ENCODE assay signal across 11 cellular contexts in genomic region chr19:3362217-3362907, GRCh38. TPM values are rescaled to one million over a fixed set of nuclear protein-coding genes. Genes with fewer than 3 reads are reported as not detected.
DNase-seq lines count a peak whose midpoint lies in the region; ATAC-seq, FAIRE-seq and TF ChIP-seq lines count a peak whose summit lies in the region.
"Had no signal": no experiment of that assay in that cellular context is flagged by ENCODE, and none has a peak within 500 bp of the region (broad histone marks: within the 10 kb centered on the region; RNA-seq: fewer than 3 reads in every experiment).

No MANE protein-coding gene starts in this region.

- H3K9ac ChIP-seq in mammary epithelial cell (ENCODE audit: insufficient read depth, low read length) (no peak overlapping the region), K562 (ENCODE audit: insufficient read depth in 1 of 2, low read depth in 2 of 2, low read length in 2 of 2) (peak overlapping the region; percentile 48 to 87; a peak in 3 of 4 replicates)

- CTCF ChIA-PET in MCF 10A (lab: Yijun Ruan, JAX) (interaction anchor here (0.6 kb wide), 2 partner anchors 24 to 511 kb away, joined by 3 read pairs; no protein-coding TSS in a partner anchor), mammary epithelial cell (lab: Charles Lee; ENCODE audit: low non-redundant PET) (no interaction called here), K562 (lab: Yijun Ruan, JAX; ENCODE audit: low intra/inter-chr PET ratio) (no interaction called here)

- H2AFZ ChIP-seq in mammary epithelial cell (ENCODE audit: low read depth, low read length) = no peak overlapping the region
- no peak overlapping the region for H2AFZ ChIP-seq in K562 (ENCODE audit: low read depth, low read length)

- intact Hi-C loops in MCF 10A (cut with micrococcal nuclease) (no loop called here), mammary epithelial cell (cut with micrococcal nuclease) (no loop called here), K562 (cut with micrococcal nuclease) (no loop called here)

- ATAC-seq in K562 (no peak), naive B cell (ENCODE audit: low read depth in 2 of 2) (no peak), HG02642 (IDR thresholded peaks at IDR 0.05; ENCODE audit: poor library complexity, unreplicated experiment) (no peak), GM21737 (IDR thresholded peaks at IDR 0.05; ENCODE audit: unreplicated experiment) (no peak), GM21576 (IDR thresholded peaks at IDR 0.05; ENCODE audit: unreplicated experiment) (no peak)

- H3K4me1 Mint-ChIP-seq in MCF 10A (ENCODE audit: insufficient read depth, unreplicated experiment) (peaks cover 42% of the 10 kb centered on the region), naive B cell (peaks cover 32 to 46% (median 40%) of the 10 kb centered on the region in 3 donors), type B pancreatic cell (ENCODE audit: unreplicated experiment) (peaks cover 10% of the 10 kb centered on the region)

- BruUV-seq in MCF 10A (replicated peaks; lab: Mats Ljungman, UMichigan) = no TSS peak
- no TSS peak for BruUV-seq in mammary epithelial cell (replicated peaks; lab: Mats Ljungman, UMichigan)
- BruUV-seq in K562 (replicated peaks; lab: Mats Ljungman, UMichigan) = TSS peak; percentile 54

- dilution Hi-C loops in mammary epithelial cell (cut with HindIII; ENCODE audit: low sequenced_read_pairs) = no loop called here

- H3K27ac Mint-ChIP-seq in MCF 10A (ENCODE audit: low read depth, unreplicated experiment) = peak overlapping the region; percentile 9
- H3K27ac Mint-ChIP-seq in naive B cell = peak overlapping the region in 3 of 6 donors; percentile 26 to 66 (median 60)
- peak overlapping the region; percentile 35 for H3K27ac Mint-ChIP-seq in type B pancreatic cell

- 71% methylated on average over 8 of the region's 9 CpGs for WGBS in mammary epithelial cell (ENCODE audit: low coverage, missing lambda C conversion rate)
- WGBS in K562 (ENCODE audit: insufficient coverage, low coverage, missing lambda C conversion rate) = 34% methylated on average over 8 of the region's 9 CpGs

- no peak for TF ChIP-seq RAD21 in K562 (CRISPR knock-in tag; conservative IDR thresholded peaks at IDR 0.05 in 1 of 2, IDR thresholded peaks at IDR 0.05 in 1 of 2)

- H3K4me3 ChIP-seq in mammary epithelial cell (replicated peaks in 1 of 3; ENCODE audit: insufficient read depth in 1 of 3, low read depth in 2 of 3, low read length in 3 of 3) = no peak overlapping the region
- H3K4me3 ChIP-seq in K562 = peak overlapping the region; percentile 73; the same call in 1 of the 2 replicates

- H3K36me3 ChIP-seq in mammary epithelial cell (ENCODE audit: insufficient read depth, low read length) (no peaks in the 10 kb centered on the region), K562 (ENCODE audit: control insufficient read depth, insufficient read depth, low read length) (peaks cover 21% of the 10 kb centered on the region; the same call in 2 of the 3 replicates)
- H3K36me3 ChIP-seq: BE2C, WERI-Rb-1 had no signal

- H3K79me2 ChIP-seq in mammary epithelial cell (ENCODE audit: insufficient read depth, low read length) = peaks cover 29% of the 10 kb centered on the region
- peaks cover 78% of the 10 kb centered on the region for H3K79me2 ChIP-seq in K562 (ENCODE audit: control insufficient read depth, insufficient read depth, low read length)

- no peaks in the 10 kb centered on the region for H3K9me1 ChIP-seq in K562 (ENCODE audit: control insufficient read depth, insufficient read depth, low read length)

- TF ChIP-seq CTCF in MCF 10A (IDR thresholded peaks at IDR 0.05; ENCODE audit: unreplicated experiment) (no peak), mammary epithelial cell (conservative IDR thresholded peaks at IDR 0.05 in 1 of 2, IDR thresholded peaks at IDR 0.05 in 1 of 2; ENCODE audit: extremely low read depth in 1 of 2, insufficient read depth in 1 of 2, low read depth in 1 of 2, low read length in 2 of 2) (no peak), K562 (IDR thresholded peaks at IDR 0.05 in 2 of 3, conservative IDR thresholded peaks at IDR 0.05 in 1 of 3; ENCODE audit: insufficient read depth in 2 of 3, low read depth in 1 of 3, low read length in 3 of 3) (no peak), type B pancreatic cell (conservative IDR thresholded peaks at IDR 0.05) (no peak)

- no peak for DNase-seq in MCF 10A (ENCODE audit: unreplicated experiment)
- no peak for DNase-seq in mammary epithelial cell
- DNase-seq in K562 (ENCODE audit: extremely low read depth in 1 of 4, low spot score in 3 of 4) = no peak
- DNase-seq in naive B cell = no peak
- no peak for DNase-seq in type B pancreatic cell (ENCODE audit: extremely low spot score, unreplicated experiment)
- DNase-seq: BE2C, NCI-H1436, WERI-Rb-1 had no signal

- POLR2A ChIA-PET in MCF 10A (lab: Yijun Ruan, JAX) = interaction anchor here (1.9 kb wide), 1 partner anchor 26 kb away, joined by 5 read pairs; no protein-coding TSS in a partner anchor
- POLR2A ChIA-PET in K562 (lab: Yijun Ruan, JAX) = interaction anchor here (0.6 to 1.0 kb wide), 3 partner anchors 25 to 226 kb away, joined by 3 read pairs; no protein-coding TSS in a partner anchor

- FAIRE-seq in K562 (lab: Jason Lieb, UNC) = no peak

- TF ChIP-seq POLR2A in K562 (conservative IDR thresholded peaks at IDR 0.05) = peak; percentile 43; the same call in 1 of the 2 replicates

- H3K27ac ChIP-seq in mammary epithelial cell (ENCODE audit: insufficient read depth, low read depth, low read length) (no peak overlapping the region), K562 (ENCODE audit: extremely low read depth, low read depth, low read length) (peak overlapping the region; percentile 91)
- H3K27ac ChIP-seq: WERI-Rb-1 had no signal

- H3K36me3 Mint-ChIP-seq in MCF 10A (ENCODE audit: insufficient read depth, unreplicated experiment) (peaks cover 6% of the 10 kb centered on the region), naive B cell (no peaks in the 10 kb centered on the region), type B pancreatic cell (no peaks in the 10 kb centered on the region)

- no peaks in the 10 kb centered on the region for H4K20me1 ChIP-seq in mammary epithelial cell (ENCODE audit: insufficient read depth, low read length)
- peaks cover 16% of the 10 kb centered on the region for H4K20me1 ChIP-seq in K562 (replicated peaks; ENCODE audit: control insufficient read depth, insufficient read depth, low read length)

- H3K27me3 ChIP-seq in mammary epithelial cell (ENCODE audit: insufficient read depth, low read length) = no peaks in the 10 kb centered on the region
- H3K27me3 ChIP-seq in K562 (ENCODE audit: control insufficient read depth in 2 of 2, insufficient read depth in 2 of 2, low read length in 2 of 2) = no peaks in the 10 kb centered on the region
- H3K27me3 ChIP-seq: BE2C had no signal

- no peaks in the 10 kb centered on the region for H3K9me3 Mint-ChIP-seq in MCF 10A (ENCODE audit: unreplicated experiment)
- no peaks in the 10 kb centered on the region for H3K9me3 Mint-ChIP-seq in naive B cell
- H3K9me3 Mint-ChIP-seq in type B pancreatic cell = no peaks in the 10 kb centered on the region

- no peak overlapping the region for H3K4me2 ChIP-seq in mammary epithelial cell (ENCODE audit: insufficient read depth, low read depth, low read length)
- H3K4me2 ChIP-seq in K562 (ENCODE audit: insufficient read depth, low read length) = peak overlapping the region; percentile 90

- H3K27me3 Mint-ChIP-seq in MCF 10A (ENCODE audit: insufficient read depth, unreplicated experiment) (no peaks in the 10 kb centered on the region), naive B cell (peaks cover 0 to 18% (median 17%) of the 10 kb centered on the region in 3 donors), type B pancreatic cell (peaks cover 66% of the 10 kb centered on the region)

- in situ Hi-C loops in mammary epithelial cell (cut with MboI; ENCODE audit: low sequenced_read_pairs in 2 of 2) (no loop called here), K562 (cut with MboI) (no loop called here)

- TF ChIP-seq EP300 in K562 (IDR thresholded peaks at IDR 0.05; ENCODE audit: low read length) = no peak

- H3K9me3 ChIP-seq in mammary epithelial cell (replicated peaks; ENCODE audit: insufficient read depth, low read length) (no peaks in the 10 kb centered on the region), K562 (replicated peaks; ENCODE audit: control insufficient read depth, insufficient read depth, low read depth, low read length) (no peaks in the 10 kb centered on the region)
- H3K9me3 ChIP-seq: BE2C had no signal

- H3K4me1 ChIP-seq in mammary epithelial cell (ENCODE audit: insufficient read depth, low read length) (peaks cover 22% of the 10 kb centered on the region), K562 (replicated peaks in 1 of 2; ENCODE audit: control insufficient read depth in 2 of 2, insufficient read depth in 2 of 2, low read length in 2 of 2) (peaks cover 50 to 70% of the 10 kb centered on the region in 2 experiments)

- H3K4me3 Mint-ChIP-seq in MCF 10A (ENCODE audit: unreplicated experiment) (peak overlapping the region; percentile 8), naive B cell (peak overlapping the region in 6 of 8 donors; percentile 63 to 91 (median 86)), type B pancreatic cell (peak overlapping the region; percentile 87)

TF ChIP-seq in K562, 482 proteins besides CTCF, POLR2A, EP300 and RAD21 (continues in another document):
- no peak for TF ChIP-seq ZNF23 (CRISPR knock-in tag; IDR thresholded peaks at IDR 0.05)

RNA-seq across cellular contexts. Expression of gene NFIC, which starts 4.0 kb away (rescaled TPM):
- 83.4 and 85.5 TPM in 2 replicates for total RNA-seq in MCF 10A (2022)
- total RNA-seq in mammary epithelial cell = 10 to 100 TPM; 43.7 to 77.5 TPM
- 8.9 TPM for polyA plus RNA-seq in mammary epithelial cell
- polyA minus RNA-seq in mammary epithelial cell = 43.2 TPM
- total RNA-seq in K562 (2011; cell fraction: chromatin; rRNA removed; ENCODE audit: low replicate concordance) = 66.4 and 156 TPM in 2 replicates
- total RNA-seq in K562 (2011; cell fraction: nucleolus; rRNA removed) = 56.2 and 56.5 TPM in 2 replicates
- 46.9 and 54.0 TPM in 2 replicates for total RNA-seq in K562 (2011; cell fraction: nucleoplasm; rRNA removed)
- 14.1 and 15.7 TPM in 2 replicates for total RNA-seq in K562 (2014; rRNA removed)
- 3.0 and 3.7 TPM in 2 replicates for total RNA-seq in K562 (2014; rRNA removed; fragmentation: Illumina TruSeq; extraction: Trizol)
- 6.9 and 8.4 TPM in 2 replicates for total RNA-seq in K562 (2015; rRNA removed; fragmentation: Illumina TruSeq; extraction: Trizol)
- total RNA-seq in K562 (2021) = 57.3 and 62.1 TPM in 2 replicates
- 2.0 and 2.9 TPM in 2 replicates for polyA plus RNA-seq in K562 (2011; rRNA removed)
- polyA plus RNA-seq in K562 (2011; cell fraction: cytosol; rRNA removed) = 1.8 and 2.6 TPM in 2 replicates
- 13.2 and 19.2 TPM in 2 replicates for polyA plus RNA-seq in K562 (2011; cell fraction: nucleus; rRNA removed)
- polyA plus RNA-seq in K562 (2012) = 20.3 and 20.4 TPM in 2 replicates
- 17.2 and 26.2 TPM in 2 replicates for polyA plus RNA-seq in K562 (2014; fragmentation: Illumina TruSeq; extraction: Trizol)
- under 1 TPM; 0.71 to 0.99 TPM for polyA plus RNA-seq in K562 (2014; fragmentation: Nextera tagmentation; extraction: Ambion mirVana)
- 14.1 and 15.9 TPM in 2 replicates for polyA plus RNA-seq in K562 (2014; rRNA removed)
- polyA minus RNA-seq in K562 (2011; rRNA and poly(A)+ RNA removed) = 4.0 and 4.7 TPM in 2 replicates
- polyA minus RNA-seq in K562 (2011; cell fraction: cytosol; rRNA and poly(A)+ RNA removed) = 14.5 and 19.9 TPM in 2 replicates
- polyA minus RNA-seq in K562 (2011; cell fraction: nucleus; rRNA and poly(A)+ RNA removed) = 16.6 and 19.5 TPM in 2 replicates
- 10 to 100 TPM in 1 of 6 donors, 1 to 10 TPM in 4, not detected in 1; 3.4 to 11.4 (median 5.3) TPM for polyA plus RNA-seq in naive B cell (ENCODE audit: low read depth in 6 of 6)
- 12.5 and 17.8 TPM in 2 replicates for total RNA-seq in type B pancreatic cell (ENCODE audit: low replicate concordance)

Comparison
In these comparisons a context has a peak if more than half of its experiments do, and no peak if none do; other contexts are left out.
1. H3K4me3 Mint-ChIP-seq: peak in every context shown above with its lines; median percentile 87 in type B pancreatic cell; 86 in naive B cell; 8 in MCF 10A.